ENCODE assay signal across 1 cellular context in the genomic region with DNA sequence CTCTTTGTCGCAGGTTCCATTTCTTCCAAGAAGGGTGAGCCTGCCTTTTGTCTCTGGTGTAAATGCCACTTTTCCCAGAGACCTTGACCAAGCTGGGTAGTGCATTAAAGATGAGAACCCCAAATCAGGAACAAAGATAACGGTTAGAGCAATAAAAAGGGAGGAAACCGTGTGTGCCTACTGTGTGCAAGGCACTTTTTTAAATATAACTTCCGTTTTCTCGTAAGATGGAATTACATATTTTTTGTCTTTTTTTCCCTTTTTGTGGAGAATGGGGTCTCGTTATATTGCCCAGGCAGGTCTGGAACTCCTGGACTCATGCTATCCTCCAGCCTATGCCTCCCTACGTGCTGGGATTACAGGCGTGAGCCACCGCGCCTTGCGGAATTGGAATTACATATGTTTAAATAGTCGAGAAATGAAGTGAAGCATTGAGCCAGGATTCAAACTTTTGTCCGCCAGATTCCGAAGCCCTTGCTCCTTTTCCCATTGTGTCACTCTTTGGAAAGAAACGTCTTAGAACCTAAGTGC.
TF ChIP-seq lines count a peak whose summit lies in the region.

No MANE protein-coding gene starts in this region.

TF ChIP-seq in H1, 55 proteins besides CTCF, POLR2A, EP300 and RAD21:
- no peak for TF ChIP-seq TAF1 (IDR thresholded peaks at IDR 0.05; ENCODE audit: low read depth, low read length)
- no peak for TF ChIP-seq RFX5 (IDR thresholded peaks at IDR 0.05; ENCODE audit: borderline replicate concordance, low read depth, low read length)
- TF ChIP-seq SP2 (IDR thresholded peaks at IDR 0.05; ENCODE audit: low read length): no peak
- TF ChIP-seq, protein P1, sequence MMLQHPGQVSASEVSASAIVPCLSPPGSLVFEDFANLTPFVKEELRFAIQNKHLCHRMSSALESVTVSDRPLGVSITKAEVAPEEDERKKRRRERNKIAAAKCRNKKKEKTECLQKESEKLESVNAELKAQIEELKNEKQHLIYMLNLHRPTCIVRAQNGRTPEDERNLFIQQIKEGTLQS (IDR thresholded peaks at IDR 0.05; ENCODE audit: insufficient read depth, low read depth, low read length): no peak
